In the genomic region with DNA sequence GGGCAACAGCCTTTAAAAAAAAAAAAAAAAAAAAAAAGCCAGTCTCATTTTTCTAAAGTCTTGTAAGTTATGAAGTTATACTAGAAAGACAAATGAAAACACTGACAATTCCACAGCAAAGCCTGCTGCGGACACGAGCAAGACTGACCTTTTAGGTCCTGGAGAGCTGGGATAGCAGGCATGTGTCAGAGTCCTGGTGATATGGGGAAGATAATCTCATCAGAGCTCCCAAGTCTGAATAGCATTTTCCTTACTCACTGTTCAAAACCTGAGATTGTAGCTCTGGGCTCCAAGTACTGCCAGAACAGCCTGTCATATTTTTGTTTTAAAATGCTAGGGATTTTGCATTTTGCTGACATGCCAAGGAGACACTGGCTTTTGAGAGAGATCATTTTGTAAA, we compare ENCODE assay signal across 22 cellular contexts.
"Had no signal": no experiment of that assay in that cellular context is flagged by ENCODE, and none has a peak within 500 bp of the region (broad histone marks: within the 10 kb centered on the region; RNA-seq: fewer than 3 reads in every experiment).

No MANE protein-coding gene starts in this region.

- H3K4me3 ChIP-seq: SJSA1, SK-N-MC had no signal

- FAIRE-seq: RCC 7860 had no signal

- H3K27ac Mint-ChIP-seq: T-cell had no signal

- H3K4me3 Mint-ChIP-seq: T-cell had no signal

- H3K27me3 ChIP-seq: SJSA1 had no signal

- DNase-seq: Karpas-422, KG1, MV-4-11, NCI-H1048, NCI-H1105, NCI-H1417, NCI-H1436 treated with DMSO at 0.1 percent for 48 hours, NCI-H1694, NCI-H187 treated with DMSO at 0.1 percent for 48 hours, NCI-H2029 treated with DMSO at 0.1 percent for 48 hours, NCI-H2171 treated with DMSO at 0.1 percent for 48 hours, NCI-H524, NCI-H69, NCI-H774, Right ventricle myocardium superior, RPMI8226, SIG-M5, SW 1271, T-cell had no signal

- ATAC-seq: T-cell had no signal

- H3K27ac ChIP-seq: SJSA1, SK-N-MC had no signal

- H3K36me3 ChIP-seq: SJSA1 had no signal

- H3K36me3 Mint-ChIP-seq: T-cell had no signal

- H3K4me1 Mint-ChIP-seq: T-cell had no signal

- H3K9me3 Mint-ChIP-seq: T-cell had no signal

- H3K9me3 ChIP-seq: SJSA1 had no signal
